ENCODE assay signal across 1 cellular context in the genomic region with DNA sequence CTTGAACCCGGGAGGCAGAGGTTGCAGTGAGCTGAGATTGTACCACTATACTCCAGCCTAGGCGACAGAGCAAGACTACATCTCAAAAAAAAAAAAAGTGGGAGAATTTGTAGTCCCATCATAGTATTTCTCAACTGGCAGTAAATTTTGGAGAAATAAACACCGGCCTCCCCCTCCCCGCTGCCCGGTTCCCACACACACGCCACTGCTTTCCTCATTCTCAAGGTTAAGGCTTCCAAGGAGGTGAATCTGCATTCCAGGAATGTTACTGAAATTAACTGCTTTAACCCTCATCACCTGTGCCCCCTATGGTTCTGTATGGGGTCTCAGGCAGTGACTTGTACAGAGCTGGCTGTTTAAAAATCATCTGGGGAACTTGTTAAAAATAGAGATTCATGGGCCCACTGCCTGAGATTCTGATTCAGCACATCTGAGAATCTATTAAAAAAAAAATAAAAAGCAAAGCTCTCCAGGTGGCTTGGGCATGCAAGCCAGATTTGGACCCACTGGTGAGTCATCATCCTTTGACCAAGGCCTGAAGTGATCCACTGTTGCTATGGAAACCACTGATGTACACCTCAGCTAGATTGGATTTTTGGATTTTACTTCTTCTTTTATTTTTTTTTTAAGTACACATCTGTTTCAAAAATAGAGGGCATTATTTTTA.
TF ChIP-seq lines count a peak whose summit lies in the region.

No MANE protein-coding gene starts in this region.

TF ChIP-seq in GM23338, 12 proteins besides CTCF, POLR2A, EP300 and RAD21 (continued from another document):
- TF ChIP-seq ZNF462 (CRISPR knock-in tag; IDR thresholded peaks at IDR 0.05) (no peak), NANOG (IDR thresholded peaks at IDR 0.05; ENCODE audit: borderline replicate concordance) (no peak), POLR2AphosphoS5 (IDR thresholded peaks at IDR 0.05; ENCODE audit: low read depth) (no peak), EZH2 (IDR thresholded peaks at IDR 0.05; ENCODE audit: low read depth, unreplicated experiment) (no peak), STAT1 (IDR thresholded peaks at IDR 0.05; ENCODE audit: unreplicated experiment) (no peak), JUNB (IDR thresholded peaks at IDR 0.05; ENCODE audit: unreplicated experiment) (no peak), ZNF114 (CRISPR knock-in tag; IDR thresholded peaks at IDR 0.05) (no peak), EZH2phosphoT487 (IDR thresholded peaks at IDR 0.05; ENCODE audit: unreplicated experiment) (no peak)
- TF ChIP-seq, protein P1, sequence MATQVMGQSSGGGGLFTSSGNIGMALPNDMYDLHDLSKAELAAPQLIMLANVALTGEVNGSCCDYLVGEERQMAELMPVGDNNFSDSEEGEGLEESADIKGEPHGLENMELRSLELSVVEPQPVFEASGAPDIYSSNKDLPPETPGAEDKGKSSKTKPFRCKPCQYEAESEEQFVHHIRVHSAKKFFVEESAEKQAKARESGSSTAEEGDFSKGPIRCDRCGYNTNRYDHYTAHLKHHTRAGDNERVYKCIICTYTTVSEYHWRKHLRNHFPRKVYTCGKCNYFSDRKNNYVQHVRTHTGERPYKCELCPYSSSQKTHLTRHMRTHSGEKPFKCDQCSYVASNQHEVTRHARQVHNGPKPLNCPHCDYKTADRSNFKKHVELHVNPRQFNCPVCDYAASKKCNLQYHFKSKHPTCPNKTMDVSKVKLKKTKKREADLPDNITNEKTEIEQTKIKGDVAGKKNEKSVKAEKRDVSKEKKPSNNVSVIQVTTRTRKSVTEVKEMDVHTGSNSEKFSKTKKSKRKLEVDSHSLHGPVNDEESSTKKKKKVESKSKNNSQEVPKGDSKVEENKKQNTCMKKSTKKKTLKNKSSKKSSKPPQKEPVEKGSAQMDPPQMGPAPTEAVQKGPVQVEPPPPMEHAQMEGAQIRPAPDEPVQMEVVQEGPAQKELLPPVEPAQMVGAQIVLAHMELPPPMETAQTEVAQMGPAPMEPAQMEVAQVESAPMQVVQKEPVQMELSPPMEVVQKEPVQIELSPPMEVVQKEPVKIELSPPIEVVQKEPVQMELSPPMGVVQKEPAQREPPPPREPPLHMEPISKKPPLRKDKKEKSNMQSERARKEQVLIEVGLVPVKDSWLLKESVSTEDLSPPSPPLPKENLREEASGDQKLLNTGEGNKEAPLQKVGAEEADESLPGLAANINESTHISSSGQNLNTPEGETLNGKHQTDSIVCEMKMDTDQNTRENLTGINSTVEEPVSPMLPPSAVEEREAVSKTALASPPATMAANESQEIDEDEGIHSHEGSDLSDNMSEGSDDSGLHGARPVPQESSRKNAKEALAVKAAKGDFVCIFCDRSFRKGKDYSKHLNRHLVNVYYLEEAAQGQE (IDR thresholded peaks at IDR 0.05; ENCODE audit: unreplicated experiment): no peak
